8 cellular contexts compared by ENCODE assay signal in the genomic region with DNA sequence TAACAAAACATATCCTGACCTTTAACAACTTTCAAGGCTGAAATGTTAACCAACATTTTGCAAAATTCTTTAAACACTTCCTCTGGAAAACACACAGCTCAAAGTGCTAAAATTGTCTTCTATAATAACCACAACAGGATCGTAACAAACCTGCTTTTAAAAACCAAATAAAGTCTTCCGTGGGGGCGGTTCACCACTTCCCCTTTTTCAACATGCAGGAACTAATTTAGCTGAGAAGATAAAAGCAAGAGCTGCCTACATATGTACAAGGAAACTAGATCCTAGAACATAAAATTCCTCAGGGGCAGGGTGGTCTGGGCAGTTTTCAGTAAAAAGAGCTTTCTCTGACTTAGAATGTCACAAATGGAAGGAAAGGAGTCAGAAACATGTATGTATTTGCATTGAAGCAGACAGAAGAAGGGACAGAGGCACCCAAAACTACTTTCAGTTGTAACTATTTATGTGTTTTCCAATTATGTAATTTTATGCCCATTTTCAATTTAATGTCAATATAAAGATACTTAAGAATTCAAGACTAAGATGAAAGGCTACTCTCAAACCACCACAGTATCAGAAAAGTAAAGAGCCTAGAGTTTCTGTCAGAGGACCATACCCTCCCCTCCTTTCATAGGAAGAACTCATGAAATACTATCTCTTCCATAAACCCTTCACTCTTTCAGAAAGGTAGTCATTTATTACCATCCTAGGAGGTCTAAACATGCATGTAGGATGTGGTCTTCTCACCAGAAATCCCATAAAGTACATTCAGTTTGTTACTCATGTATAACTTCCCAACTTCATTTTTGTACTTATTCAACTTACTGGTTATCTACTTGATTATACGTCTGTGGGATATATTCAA.
A peak's percentile ranks its signal among the peaks of the same experiment; 100 is the strongest.
DNase-seq lines count a peak whose midpoint lies in the region; ATAC-seq and TF ChIP-seq lines count a peak whose summit lies in the region.

No MANE protein-coding gene starts in this region.

- no peak for DNase-seq in activated T-cell treated with anti-CD3 and anti-CD28 coated beads, Interleukin-2, amount 50 U/mL, for 24 hours
- DNase-seq in pons (ENCODE audit: low spot score) (peak; percentile 62), NCI-H1417 (lab: John Stamatoyannopoulos, UW) (no peak), brain microvascular endothelial cell (no peak), DMS53 (lab: John Stamatoyannopoulos, UW) (no peak)

- no peaks in the 10 kb centered on the region for H3K27me3 ChIP-seq in brain microvascular endothelial cell (replicated peaks)

- H3K4me3 ChIP-seq in brain microvascular endothelial cell (ENCODE audit: low read depth, low read length): no peak overlapping the region

- in situ Hi-C loops in brain microvascular endothelial cell (cut with HindIII; ENCODE audit: low pct_ligation_motif_present, low sequenced_read_pairs): no loop called here

- no peaks in the 10 kb centered on the region for H3K27me3 Mint-ChIP-seq in activated T-cell treated with anti-CD3 and anti-CD28 coated beads, Interleukin-2, amount 50 U/mL, for 24 hours

- ATAC-seq in GM18498 (IDR thresholded peaks at IDR 0.05; ENCODE audit: unreplicated experiment): peak; percentile 90
- peak; percentile 91 for ATAC-seq in GM21423 (IDR thresholded peaks at IDR 0.05; ENCODE audit: unreplicated experiment)
- peak; percentile 92 for ATAC-seq in HG03571 (IDR thresholded peaks at IDR 0.05; ENCODE audit: unreplicated experiment)

- no peak for TF ChIP-seq CTCF in brain microvascular endothelial cell (IDR thresholded peaks at IDR 0.05; ENCODE audit: low read depth, low read length, missing control alignments)

- peaks cover 51% of the 10 kb centered on the region for H3K4me1 Mint-ChIP-seq in activated T-cell treated with anti-CD3 and anti-CD28 coated beads, Interleukin-2, amount 50 U/mL, for 24 hours (ENCODE audit: low read depth)

- peak overlapping the region; percentile 80 for H3K27ac Mint-ChIP-seq in activated T-cell treated with anti-CD3 and anti-CD28 coated beads, Interleukin-2, amount 50 U/mL, for 24 hours

- H3K36me3 ChIP-seq in brain microvascular endothelial cell (replicated peaks): no peaks in the 10 kb centered on the region

- no peaks in the 10 kb centered on the region for H3K9me3 Mint-ChIP-seq in activated T-cell treated with anti-CD3 and anti-CD28 coated beads, Interleukin-2, amount 50 U/mL, for 24 hours

- no peaks in the 10 kb centered on the region for H3K36me3 Mint-ChIP-seq in activated T-cell treated with anti-CD3 and anti-CD28 coated beads, Interleukin-2, amount 50 U/mL, for 24 hours (ENCODE audit: low read depth)

- H3K27ac ChIP-seq in brain microvascular endothelial cell: no peak overlapping the region

- peak overlapping the region; percentile 63 for H3K4me3 Mint-ChIP-seq in activated T-cell treated with anti-CD3 and anti-CD28 coated beads, Interleukin-2, amount 50 U/mL, for 24 hours
